ENCODE assay signal across 8 cellular contexts in the genomic region with DNA sequence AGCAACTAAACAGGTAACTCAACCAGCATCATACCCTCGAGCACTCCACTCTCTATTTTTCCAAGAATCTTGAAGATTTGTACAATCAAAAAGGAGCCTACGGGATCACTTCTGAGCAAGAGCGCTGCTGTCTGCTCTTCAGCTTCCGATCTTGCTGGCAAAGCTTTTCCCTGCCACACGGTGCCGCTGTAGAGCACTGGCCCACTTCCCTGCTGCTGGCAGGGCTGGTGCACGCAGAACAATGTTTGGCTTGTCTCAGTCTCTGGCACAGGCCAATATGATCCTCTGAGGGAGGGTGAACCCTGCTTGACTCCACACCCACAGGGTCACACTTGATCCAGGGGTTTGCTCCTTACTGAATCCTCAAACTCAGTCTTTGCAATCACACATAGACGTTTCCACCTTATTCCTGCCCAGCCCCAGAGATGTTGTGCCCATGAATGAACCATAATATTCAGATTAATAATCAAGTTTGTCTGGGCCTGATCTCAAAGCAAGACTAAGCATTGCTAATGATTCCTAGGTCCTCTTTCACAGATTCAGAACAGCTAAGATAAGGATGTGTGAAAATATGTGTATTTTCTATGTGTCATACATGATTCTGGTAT.
DNase-seq lines count a peak whose midpoint lies in the region; ATAC-seq and TF ChIP-seq lines count a peak whose summit lies in the region.

No MANE protein-coding gene starts in this region.

- no peaks in the 10 kb centered on the region for H3K9me2 ChIP-seq in OCI-LY1 (ENCODE audit: low read depth, low read length)

- no peaks in the 10 kb centered on the region for H3F3A ChIP-seq in OCI-LY1 (ENCODE audit: insufficient read depth, low read length)

- in situ Hi-C loops in astrocyte of the cerebellum (cut with HindIII; ENCODE audit: low sequenced_read_pairs), result no loop called here

- no peak overlapping the region for H2AFZ ChIP-seq in OCI-LY1 (ENCODE audit: low read length)

- peak; percentile 40 for TF ChIP-seq CTCF in CD4-positive, alpha-beta T cell (IDR thresholded peaks at IDR 0.05)
- TF ChIP-seq CTCF in OCI-LY1 (IDR thresholded peaks at IDR 0.05; ENCODE audit: low read length) (peak; percentile 89), astrocyte of the cerebellum (IDR thresholded peaks at IDR 0.05; ENCODE audit: low read depth, low read length, missing control alignments) (peak; percentile 92)

- H3K79me2 ChIP-seq in OCI-LY1 (ENCODE audit: insufficient read depth, low read length), result no peaks in the 10 kb centered on the region

- H3K27ac Mint-ChIP-seq in CD4-positive, alpha-beta T cell, result no peak overlapping the region

- H3K4me3 ChIP-seq in OCI-LY1 (ENCODE audit: low read depth, low read length, poor library complexity, severe bottlenecking), result no peak overlapping the region
- no peak overlapping the region for H3K4me3 ChIP-seq in astrocyte of the cerebellum (ENCODE audit: low read depth, low read length)

- H4K20me1 ChIP-seq in OCI-LY1 (ENCODE audit: insufficient read depth, low read length), result no peaks in the 10 kb centered on the region

- peaks cover 15% of the 10 kb centered on the region for H3K27me3 Mint-ChIP-seq in CD4-positive, alpha-beta T cell

- CTCF ChIA-PET in CD4-positive, alpha-beta T cell (lab: Charles Lee), result no interaction called here

- no peak overlapping the region for H3K4me3 Mint-ChIP-seq in CD4-positive, alpha-beta T cell

- POLR2A ChIA-PET in CD4-positive, alpha-beta T cell (lab: Charles Lee), result no interaction called here

- H3K36me3 Mint-ChIP-seq in CD4-positive, alpha-beta T cell (ENCODE audit: low read depth), result no peaks in the 10 kb centered on the region

- H3K9me3 ChIP-seq in CD4-positive, alpha-beta T cell (ENCODE audit: control insufficient read depth, low read length), result no peaks in the 10 kb centered on the region
- H3K9me3 ChIP-seq in OCI-LY1 (ENCODE audit: low read length), result no peaks in the 10 kb centered on the region

- H3K9me3 Mint-ChIP-seq in CD4-positive, alpha-beta T cell, result peaks cover 3% of the 10 kb centered on the region

- H3K27me3 ChIP-seq in CD4-positive, alpha-beta T cell (ENCODE audit: control insufficient read depth, insufficient read depth, low read length), result no peaks in the 10 kb centered on the region
- no peaks in the 10 kb centered on the region for H3K27me3 ChIP-seq in OCI-LY1 (ENCODE audit: insufficient read depth, low read length)

- no peak overlapping the region for H3K4me2 ChIP-seq in OCI-LY1 (ENCODE audit: low read length)

- H3K9ac ChIP-seq in OCI-LY1 (ENCODE audit: low read length), result no peak overlapping the region

- no peak overlapping the region for H3K27ac ChIP-seq in CD4-positive, alpha-beta T cell (ENCODE audit: low read depth, low read length)
- H3K27ac ChIP-seq in OCI-LY1 (ENCODE audit: low read depth, low read length, poor library complexity, severe bottlenecking), result no peak overlapping the region

- H3K4me1 Mint-ChIP-seq in CD4-positive, alpha-beta T cell (ENCODE audit: low read depth), result no peaks in the 10 kb centered on the region

- intact Hi-C loops in CD4-positive, alpha-beta T cell (cut with DNase I, micrococcal nuclease), result no loop called here

- no peak for ATAC-seq in CD4-positive, alpha-beta T cell (ENCODE audit: poor library complexity)
- ATAC-seq in GM19043 (IDR thresholded peaks at IDR 0.05; ENCODE audit: low read depth, unreplicated experiment), result peak; percentile 76
- peak; percentile 58 for ATAC-seq in HG03175 (IDR thresholded peaks at IDR 0.05; ENCODE audit: unreplicated experiment)

- H3K36me3 ChIP-seq in OCI-LY1 (ENCODE audit: insufficient read depth, low read length), result no peaks in the 10 kb centered on the region

- H3K4me1 ChIP-seq in OCI-LY1 (ENCODE audit: insufficient read depth, low read length, severe bottlenecking), result no peaks in the 10 kb centered on the region

- peak in 2 of 10 experiments; percentile 0 to 7 for DNase-seq in CD4-positive, alpha-beta T cell
- no peak for DNase-seq in astrocyte of the cerebellum (ENCODE audit: low read depth)
- peak; percentile 14 for DNase-seq in iPS DF 4.7 (ENCODE audit: extremely low read depth, low spot score)
- DNase-seq in stimulated activated CD4-positive, alpha-beta T cell treated with anti-CD3 and anti-CD28 coated beads, Interleukin-12 subunit alpha, Interleukin-12 subunit beta, amount 100 ng/mL, for 48 hours (ENCODE audit: low read depth in 2 of 3, low spot score in 1 of 3), result peak in 2 of 3 donors; percentile 27 to 37
- no peak for DNase-seq in amniotic stem cell (lab: John Stamatoyannopoulos, UW)

Comparison
In these comparisons a context has a peak if more than half of its experiments do, and no peak if none do; other contexts are left out.
1. DNase-seq: peak in iPS DF 4.7 (single experiment) and stimulated activated CD4-positive, alpha-beta T cell treated with anti-CD3 and anti-CD28 coated beads, Interleukin-12 subunit alpha, Interleukin-12 subunit beta, amount 100 ng/mL, for 48 hours (2 of 3); none in astrocyte of the cerebellum (single experiment) and amniotic stem cell (single experiment).
2. CTCF ChIP-seq: peak in every context shown above with its lines; median percentile 92 in astrocyte of the cerebellum; 89 in OCI-LY1; 40 in CD4-positive, alpha-beta T cell.